In genomic region chr1:208103821-208104513, GRCh38 we compare ENCODE assay signal across 31 cellular contexts.
"Had no signal": no experiment of that assay in that cellular context is flagged by ENCODE, and none has a peak within 500 bp of the region (broad histone marks: within the 10 kb centered on the region; RNA-seq: fewer than 3 reads in every experiment).

No MANE protein-coding gene starts in this region.

- H3K4me3 ChIP-seq: cardiac muscle cell, MG63, Peyer's patch had no signal

- ATAC-seq: activated CD8-positive, alpha-beta T cell treated with anti-CD3 and anti-CD28 coated beads for 36 hours; activated T-cell treated with anti-CD3 and anti-CD28 coated beads, Interleukin-2, amount 50 U/mL, for 72 hours; activated T-helper 17 cell treated with anti-CD3 and anti-CD28 coated beads, Interleukin-2, amount 50 U/mL, for 72 hours; PC-3 had no signal

- H3K27ac ChIP-seq: cardiac muscle cell, Peyer's patch had no signal

- DNase-seq: activated CD4-positive, alpha-beta T cell treated with anti-CD3 and anti-CD28 coated beads, Interleukin-2, amount 10 ng/mL, durations not matched to agents 24 days and 14 days; activated CD4-positive, alpha-beta T cell treated with anti-CD3 and anti-CD28 coated beads, Interleukin-2, amount 50 U/mL, for 4 hours; activated CD8-positive, alpha-beta T cell treated with anti-CD3 and anti-CD28 coated beads for 36 hours; activated effector memory CD4-positive, alpha-beta T cell treated with anti-CD3 and anti-CD28 coated beads, Interleukin-2, amount 50 U/mL, for 16 hours; activated naive CD4-positive, alpha-beta T cell; activated naive CD4-positive, alpha-beta T cell treated with anti-CD3 and anti-CD28 coated beads, Interleukin-2, amount 50 U/mL, for 16 hours; activated naive CD8-positive, alpha-beta T cell treated with anti-CD3 and anti-CD28 coated beads for 36 hours; activated T-cell treated with anti-CD3 and anti-CD28 coated beads, Interleukin-2, amount 50 U/mL, for 1 hour; activated T-cell treated with anti-CD3 and anti-CD28 coated beads, Interleukin-2, amount 50 U/mL, for 72 hours; amniotic stem cell; aorta; Kasumi-1; KG1; MG63; NCI-H1048; NCI-H1105 treated with DMSO at 0.1 percent for 48 hours; NCI-H1436; NCI-H187; NCI-H2029 treated with DMSO at 0.1 percent for 48 hours; NCI-H2107; NCI-H2171; NCI-H510A; NCI-H526 treated with DMSO at 0.1 percent for 48 hours; PC-3; Peyer's patch; RPMI8226; SIG-M5; T1000 had no signal

- H3K27me3 ChIP-seq: cardiac muscle cell, MG63, Peyer's patch had no signal

- H3K9me3 Mint-ChIP-seq: activated CD4-positive, alpha-beta T cell treated with anti-CD3 and anti-CD28 coated beads, Interleukin-2, amount 10 ng/mL, durations not matched to agents 24 days and 14 days; activated CD8-positive, alpha-beta T cell treated with anti-CD3 and anti-CD28 coated beads for 36 hours; activated naive CD8-positive, alpha-beta T cell treated with anti-CD3 and anti-CD28 coated beads for 36 hours; activated T-cell treated with anti-CD3 and anti-CD28 coated beads, Interleukin-2, amount 50 U/mL, for 72 hours; activated T-helper 17 cell treated with anti-CD3 and anti-CD28 coated beads, Interleukin-2, amount 50 U/mL, for 72 hours; central memory CD8-positive, alpha-beta T cell had no signal

- H3K27me3 Mint-ChIP-seq: activated CD8-positive, alpha-beta T cell treated with anti-CD3 and anti-CD28 coated beads for 36 hours; activated naive CD8-positive, alpha-beta T cell treated with anti-CD3 and anti-CD28 coated beads for 36 hours had no signal

- H3K9me3 ChIP-seq: MG63, Peyer's patch had no signal

- H3K27ac Mint-ChIP-seq: activated CD4-positive, alpha-beta T cell treated with anti-CD3 and anti-CD28 coated beads, Interleukin-2, amount 10 ng/mL, durations not matched to agents 24 days and 14 days; activated CD8-positive, alpha-beta T cell treated with anti-CD3 and anti-CD28 coated beads for 36 hours; activated naive CD8-positive, alpha-beta T cell treated with anti-CD3 and anti-CD28 coated beads for 36 hours; activated T-cell treated with anti-CD3 and anti-CD28 coated beads, Interleukin-2, amount 50 U/mL, for 72 hours; activated T-helper 17 cell treated with anti-CD3 and anti-CD28 coated beads, Interleukin-2, amount 50 U/mL, for 72 hours had no signal

- H3K36me3 ChIP-seq: cardiac muscle cell, MG63 had no signal

- H3K36me3 Mint-ChIP-seq: activated naive CD8-positive, alpha-beta T cell treated with anti-CD3 and anti-CD28 coated beads for 36 hours had no signal

- H3K4me1 Mint-ChIP-seq: activated CD4-positive, alpha-beta T cell treated with anti-CD3 and anti-CD28 coated beads, Interleukin-2, amount 10 ng/mL, durations not matched to agents 24 days and 14 days; activated naive CD8-positive, alpha-beta T cell treated with anti-CD3 and anti-CD28 coated beads for 36 hours; activated T-helper 17 cell treated with anti-CD3 and anti-CD28 coated beads, Interleukin-2, amount 50 U/mL, for 72 hours; central memory CD8-positive, alpha-beta T cell had no signal

- H3K4me3 Mint-ChIP-seq: activated CD4-positive, alpha-beta T cell treated with anti-CD3 and anti-CD28 coated beads, Interleukin-2, amount 10 ng/mL, durations not matched to agents 24 days and 14 days; activated CD8-positive, alpha-beta T cell treated with anti-CD3 and anti-CD28 coated beads for 36 hours; activated naive CD8-positive, alpha-beta T cell treated with anti-CD3 and anti-CD28 coated beads for 36 hours; activated T-cell treated with anti-CD3 and anti-CD28 coated beads, Interleukin-2, amount 50 U/mL, for 72 hours; activated T-helper 17 cell treated with anti-CD3 and anti-CD28 coated beads, Interleukin-2, amount 50 U/mL, for 72 hours; central memory CD8-positive, alpha-beta T cell had no signal
